Comparison of ENCODE assay signal across 11 cellular contexts in genomic region chr5:127061537-127061936, GRCh38. TPM values are rescaled to one million over a fixed set of nuclear protein-coding genes. Genes with fewer than 3 reads are reported as not detected.
"Had no signal": no experiment of that assay in that cellular context is flagged by ENCODE, and none has a peak within 500 bp of the region (broad histone marks: within the 10 kb centered on the region; RNA-seq: fewer than 3 reads in every experiment).

No MANE protein-coding gene starts in this region.

- H3K27me3 Mint-ChIP-seq: IgD-negative memory B cell had no signal

- H3K27ac Mint-ChIP-seq: HFFc6, IgD-negative memory B cell had no signal

- ATAC-seq: HCT116, HepG2 had no signal

- H3K27ac ChIP-seq: GM23248, HL-60 had no signal

- H3K4me1 ChIP-seq: HAP-1 had no signal

- H3K4me3 ChIP-seq: GM23248, HAP-1 had no signal

- H2AFZ ChIP-seq: GM23248 had no signal

- H3K36me3 ChIP-seq: HAP-1 had no signal

- H3K9me3 Mint-ChIP-seq: HFFc6, IgD-negative memory B cell had no signal

- H3K9me3 ChIP-seq: HAP-1 had no signal

- FAIRE-seq: HepG2 had no signal

- H3K9ac ChIP-seq: GM23248 had no signal

- H3K4me3 Mint-ChIP-seq: HFFc6, IgD-negative memory B cell had no signal

- DNase-seq: GM23248, GOT3, H7, HFFc6, KBM-7 had no signal

RNA-seq across cellular contexts. Expression of gene C5orf63, which starts 11.8 kb away (rescaled TPM):
- total RNA-seq: H4 had no signal
